ENCODE assay signal across 27 cellular contexts in genomic region chr7:20159226-20159747, GRCh38. TPM values are rescaled to one million over a fixed set of nuclear protein-coding genes. Genes with fewer than 3 reads are reported as not detected.
"Had no signal": no experiment of that assay in that cellular context is flagged by ENCODE, and none has a peak within 500 bp of the region (broad histone marks: within the 10 kb centered on the region; RNA-seq: fewer than 3 reads in every experiment).

No MANE protein-coding gene starts in this region.

- H3K4me3 Mint-ChIP-seq: activated CD4-positive, alpha-beta T cell treated with anti-CD3 and anti-CD28 coated beads, Interleukin-2, amount 10 ng/mL, durations not matched to agents 24 days and 14 days; activated CD8-positive, alpha-beta T cell treated with anti-CD3 and anti-CD28 coated beads for 36 hours; activated naive CD4-positive, alpha-beta T cell treated with anti-CD3 and anti-CD28 coated beads, Interleukin-2, amount 50 U/mL, for 24 hours; activated naive CD8-positive, alpha-beta T cell treated with anti-CD3 and anti-CD28 coated beads, Interleukin-2, amount 10 ng/mL, durations not matched to agents 7 days and 5 days; activated T-cell treated with anti-CD3 and anti-CD28 coated beads, Interleukin-2, amount 50 U/mL, for 72 hours; brain had no signal

- H3K36me3 Mint-ChIP-seq: activated naive CD4-positive, alpha-beta T cell treated with anti-CD3 and anti-CD28 coated beads, Interleukin-2, amount 50 U/mL, for 24 hours; activated naive CD8-positive, alpha-beta T cell treated with anti-CD3 and anti-CD28 coated beads, Interleukin-2, amount 10 ng/mL, durations not matched to agents 7 days and 5 days; brain had no signal

- H3K4me1 Mint-ChIP-seq: activated CD4-positive, alpha-beta T cell treated with anti-CD3 and anti-CD28 coated beads, Interleukin-2, amount 10 ng/mL, durations not matched to agents 24 days and 14 days; activated naive CD4-positive, alpha-beta T cell treated with anti-CD3 and anti-CD28 coated beads, Interleukin-2, amount 50 U/mL, for 24 hours; activated naive CD8-positive, alpha-beta T cell treated with anti-CD3 and anti-CD28 coated beads, Interleukin-2, amount 10 ng/mL, durations not matched to agents 7 days and 5 days; brain had no signal

- H3K36me3 ChIP-seq: adrenal gland, WERI-Rb-1 had no signal

- H3K27ac ChIP-seq: KMS-11, WERI-Rb-1 had no signal

- H3K27me3 Mint-ChIP-seq: activated CD4-positive, alpha-beta T cell treated with anti-CD3 and anti-CD28 coated beads, Interleukin-2, amount 10 ng/mL, durations not matched to agents 24 days and 14 days; activated CD8-positive, alpha-beta T cell treated with anti-CD3 and anti-CD28 coated beads for 36 hours; activated naive CD4-positive, alpha-beta T cell treated with anti-CD3 and anti-CD28 coated beads, Interleukin-2, amount 50 U/mL, for 24 hours; activated naive CD8-positive, alpha-beta T cell treated with anti-CD3 and anti-CD28 coated beads, Interleukin-2, amount 10 ng/mL, durations not matched to agents 7 days and 5 days; brain had no signal

- ATAC-seq: activated CD8-positive, alpha-beta T cell treated with anti-CD3 and anti-CD28 coated beads for 36 hours; activated T-cell treated with anti-CD3 and anti-CD28 coated beads, Interleukin-2, amount 50 U/mL, for 72 hours; Panc1 had no signal

- H3K9me3 Mint-ChIP-seq: activated CD4-positive, alpha-beta T cell treated with anti-CD3 and anti-CD28 coated beads, Interleukin-2, amount 10 ng/mL, durations not matched to agents 24 days and 14 days; activated CD8-positive, alpha-beta T cell treated with anti-CD3 and anti-CD28 coated beads for 36 hours; activated naive CD8-positive, alpha-beta T cell treated with anti-CD3 and anti-CD28 coated beads, Interleukin-2, amount 10 ng/mL, durations not matched to agents 7 days and 5 days; activated T-cell treated with anti-CD3 and anti-CD28 coated beads, Interleukin-2, amount 50 U/mL, for 72 hours; activated T-helper 2 cell treated with anti-CD3 and anti-CD28 coated beads, Interferon-gamma antibody, Interleukin-2, Interleukin-4, amounts not matched to agents 10 μg/mL and 5 μg/mL and 100 μg/mL, durations not matched to agents 14 hours and 24 hours and 36 hours; brain had no signal

- H3K27ac Mint-ChIP-seq: activated CD4-positive, alpha-beta T cell treated with anti-CD3 and anti-CD28 coated beads, Interleukin-2, amount 10 ng/mL, durations not matched to agents 24 days and 14 days; activated CD8-positive, alpha-beta T cell treated with anti-CD3 and anti-CD28 coated beads for 36 hours; activated naive CD4-positive, alpha-beta T cell treated with anti-CD3 and anti-CD28 coated beads, Interleukin-2, amount 50 U/mL, for 24 hours; activated naive CD8-positive, alpha-beta T cell treated with anti-CD3 and anti-CD28 coated beads, Interleukin-2, amount 10 ng/mL, durations not matched to agents 7 days and 5 days; activated T-cell treated with anti-CD3 and anti-CD28 coated beads, Interleukin-2, amount 50 U/mL, for 72 hours; activated T-helper 2 cell treated with anti-CD3 and anti-CD28 coated beads, Interferon-gamma antibody, Interleukin-2, Interleukin-4, amounts not matched to agents 10 μg/mL and 5 μg/mL and 100 μg/mL, durations not matched to agents 14 hours and 24 hours and 36 hours; brain had no signal

- FAIRE-seq: astrocyte, bronchial epithelial cell had no signal

- H3K9me3 ChIP-seq: adrenal gland had no signal

- DNase-seq: activated CD4-positive, alpha-beta T cell treated with anti-CD3 and anti-CD28 coated beads, Interleukin-2, amount 10 ng/mL, durations not matched to agents 24 days and 14 days; activated CD4-positive, alpha-beta T cell treated with anti-CD3 and anti-CD28 coated beads, Interleukin-2, amount 50 U/mL, for 4 hours; activated CD8-positive, alpha-beta T cell treated with anti-CD3 and anti-CD28 coated beads for 36 hours; activated gamma-delta T cell; activated naive CD4-positive, alpha-beta T cell treated with Interleukin-2 at 50 U/mL for 16 hours; activated naive CD8-positive, alpha-beta T cell treated with anti-CD3 and anti-CD28 coated beads, Interleukin-2, amount 10 ng/mL, durations not matched to agents 7 days and 5 days; activated T-cell treated with anti-CD3 and anti-CD28 coated beads, Interleukin-2, amount 50 U/mL, for 1 hour; activated T-cell treated with anti-CD3 and anti-CD28 coated beads, Interleukin-2, amount 50 U/mL, for 72 hours; adrenal gland; NCI-H1092; NCI-H1436 treated with DMSO at 0.1 percent for 48 hours; NCI-H1694 treated with DMSO at 0.1 percent for 48 hours; NCI-H2029; NCI-H524 treated with DMSO at 0.1 percent for 48 hours; RPMI8226; SHP77 treated with DMSO at 0.1 percent for 48 hours; SW 1271; T-helper 1 cell; T-helper 9 cell had no signal

- H3K27me3 ChIP-seq: adrenal gland had no signal

RNA-seq across cellular contexts. Expression of gene MACC1, which starts 57.9 kb away (rescaled TPM):
- total RNA-seq: activated CD4-positive, alpha-beta T cell treated with anti-CD3 and anti-CD28 coated beads, Interleukin-2, amount 10 ng/mL, durations not matched to agents 24 days and 14 days; activated T-helper 2 cell treated with anti-CD3 and anti-CD28 coated beads, Interferon-gamma antibody, Interleukin-2, Interleukin-4, amounts not matched to agents 10 μg/mL and 5 μg/mL and 100 μg/mL, durations not matched to agents 14 hours and 24 hours and 36 hours had no signal
